Comparison of ENCODE assay signal across 7 cellular contexts in the genomic region with DNA sequence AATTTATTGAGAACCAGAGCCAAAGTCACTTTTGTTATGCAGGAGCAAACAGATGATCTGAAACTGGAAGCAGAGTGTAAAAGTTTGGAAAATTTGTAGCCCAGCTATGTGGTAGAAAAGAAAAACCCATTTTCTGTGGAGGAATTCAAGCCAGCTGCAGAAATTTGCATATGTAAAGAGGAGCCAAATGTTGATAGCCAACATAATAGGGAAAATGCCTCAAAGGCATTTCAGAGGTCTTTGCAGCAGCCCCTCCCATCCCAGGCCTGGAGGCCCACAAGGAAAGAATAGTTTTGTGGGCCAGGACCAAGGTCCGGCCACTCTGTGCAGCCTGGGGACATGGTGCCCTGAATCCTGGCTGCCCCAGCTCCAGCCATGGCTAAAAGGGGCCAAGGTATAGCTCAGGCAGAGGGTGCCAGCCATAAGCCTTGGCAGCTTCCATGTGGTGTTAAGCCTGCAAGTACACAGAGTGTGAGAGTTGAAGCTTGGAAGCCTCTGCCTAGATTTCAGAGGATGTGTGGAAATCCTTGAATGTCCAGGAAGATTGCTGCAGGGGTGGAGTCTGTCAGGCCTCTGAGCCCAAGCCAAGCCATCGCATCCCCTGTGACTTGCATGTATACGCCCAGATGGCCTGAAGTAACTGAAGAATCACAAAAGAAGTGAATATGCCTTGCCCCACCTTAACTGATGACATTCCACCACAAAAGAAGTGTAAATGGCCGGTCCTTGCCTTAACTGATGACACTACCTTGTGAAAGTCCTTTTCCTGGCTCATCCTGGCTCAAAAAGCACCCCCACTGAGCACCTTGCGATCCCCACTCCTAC. TPM values are rescaled to one million over a fixed set of nuclear protein-coding genes. Genes with fewer than 3 reads are reported as not detected.
"Had no signal": no experiment of that assay in that cellular context is flagged by ENCODE, and none has a peak within 500 bp of the region (broad histone marks: within the 10 kb centered on the region; RNA-seq: fewer than 3 reads in every experiment).

No MANE protein-coding gene starts in this region.

RNA-seq across cellular contexts. Expression of a gene that starts 52.7 kb away (rescaled TPM):
- total RNA-seq: activated CD8-positive, alpha-beta T cell treated with anti-CD3 and anti-CD28 coated beads, Interleukin-2, amount 10 ng/mL, durations not matched to agents 7 days and 5 days; LHCN-M2 had no signal

RNA-seq across cellular contexts. Expression of a gene that starts 58.4 kb away (rescaled TPM):
- total RNA-seq: activated CD8-positive, alpha-beta T cell treated with anti-CD3 and anti-CD28 coated beads, Interleukin-2, amount 10 ng/mL, durations not matched to agents 7 days and 5 days; activated naive CD8-positive, alpha-beta T cell treated with anti-CD3 and anti-CD28 coated beads, Interleukin-2, amount 10 ng/mL, durations not matched to agents 7 days and 5 days; adrenal gland; LHCN-M2; M059J; PC-3; SJSA1 had no signal
- polyA plus RNA-seq: adrenal gland had no signal
